In the genomic region with DNA sequence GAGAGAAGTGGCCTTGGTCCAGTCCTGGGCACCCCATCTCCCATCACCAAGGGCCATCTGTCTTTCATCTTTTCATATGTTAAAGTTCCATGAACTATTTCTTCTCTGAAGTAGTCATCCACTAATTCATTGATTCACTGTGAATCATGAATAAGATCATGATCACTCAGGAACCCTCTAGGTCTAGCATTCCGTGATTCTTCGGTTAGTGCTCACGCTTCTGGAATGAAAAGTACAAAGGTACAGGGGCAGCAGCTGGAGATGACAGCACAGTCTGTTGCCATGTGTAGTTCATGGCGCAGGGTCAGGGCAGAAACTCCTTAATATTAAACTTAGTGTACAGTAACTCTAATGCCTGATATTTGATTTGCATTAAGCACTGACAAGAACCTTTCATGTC, we compare ENCODE assay signal across 15 cellular contexts.
DNase-seq lines count a peak whose midpoint lies in the region; ATAC-seq and TF ChIP-seq lines count a peak whose summit lies in the region.
"Had no signal": no experiment of that assay in that cellular context is flagged by ENCODE, and none has a peak within 500 bp of the region (broad histone marks: within the 10 kb centered on the region; RNA-seq: fewer than 3 reads in every experiment).

No MANE protein-coding gene starts in this region.

- H3F3A ChIP-seq in GM23338 (replicated peaks; ENCODE audit: low read depth) = no peaks in the 10 kb centered on the region

- peak; percentile 37 for DNase-seq in AG20443 (ENCODE audit: low spot score)
- DNase-seq in IMR-90 = peak; percentile 76
- peak; percentile 57 for DNase-seq in brain microvascular endothelial cell
- peak; percentile 44 for DNase-seq in iris pigment epithelial cell (ENCODE audit: low read depth)
- DNase-seq in GM23338 (ENCODE audit: low spot score) = no peak
- no peak for DNase-seq in DMS53 (lab: John Stamatoyannopoulos, UW)
- DNase-seq in midbrain (lab: John Stamatoyannopoulos, UW) = no peak
- DNase-seq: AML-193; Calu3; CD4-positive, CD25-positive, alpha-beta regulatory T cell; DMS79 treated with DMSO at 0.1 percent for 48 hours; NCI-H1092; NCI-H226; NCI-H526 had no signal

- no peak overlapping the region for H3K4ac ChIP-seq in IMR-90 (ENCODE audit: low read depth, low read length)

- H3K4me1 Mint-ChIP-seq in GM23338 = peaks cover 14% of the 10 kb centered on the region
- H3K4me1 Mint-ChIP-seq: CD4-positive, CD25-positive, alpha-beta regulatory T cell had no signal

- no peak overlapping the region for H4K5ac ChIP-seq in IMR-90 (ENCODE audit: low read depth, low read length)

- no peak for ATAC-seq in IMR-90 (ENCODE audit: low read depth)
- no peak for ATAC-seq in GM23338
- ATAC-seq in GM18517 (IDR thresholded peaks at IDR 0.05; ENCODE audit: unreplicated experiment) = no peak

- TF ChIP-seq RAD21 in IMR-90 (IDR thresholded peaks at IDR 0.05; ENCODE audit: low read length) = no peak

- H2AFZ ChIP-seq in IMR-90 (replicated peaks; ENCODE audit: low read length, poor library complexity) = peak overlapping the region; percentile 40
- no peak overlapping the region for H2AFZ ChIP-seq in GM23338

- no peaks in the 10 kb centered on the region for H3K27me3 Mint-ChIP-seq in GM23338 (ENCODE audit: insufficient read depth, low read depth, poor library complexity)

- no CpG with 5 or more reads among the region's 4 CpGs for WGBS in IMR-90 (ENCODE audit: extremely low coverage in 2 of 2, insufficient read length in 1 of 2), 2 experiments

- no peak for TF ChIP-seq POLR2A in IMR-90 (IDR thresholded peaks at IDR 0.05; ENCODE audit: low read depth, low read length)

- peaks cover 5 to 62% of the 10 kb centered on the region in 2 experiments; a peak in 3 of 4 replicates for H3K79me1 ChIP-seq in IMR-90 (ENCODE audit: low read depth in 1 of 2, low read length in 2 of 2)

- H3K23ac ChIP-seq in IMR-90 (ENCODE audit: low read depth, low read length) = no peak overlapping the region

- H3K9me3 ChIP-seq in IMR-90 (ENCODE audit: control insufficient read depth, insufficient read depth, low read length) = no peaks in the 10 kb centered on the region

- POLR2A ChIA-PET in IMR-90 (lab: Charles Lee; ENCODE audit: unreplicated experiment) = no interaction called here

- no peak for TF ChIP-seq CTCF in IMR-90 (conservative IDR thresholded peaks at IDR 0.05; ENCODE audit: low read depth, low read length)
- TF ChIP-seq CTCF in brain microvascular endothelial cell (IDR thresholded peaks at IDR 0.05; ENCODE audit: low read depth, low read length, missing control alignments) = no peak
- no peak for TF ChIP-seq CTCF in GM23338 (conservative IDR thresholded peaks at IDR 0.05; ENCODE audit: low read depth in 2 of 2)

- no peak overlapping the region for H2AK9ac ChIP-seq in IMR-90 (replicated peaks; ENCODE audit: low read depth, low read length, poor library complexity)

- no peaks in the 10 kb centered on the region; the same call in 2 of the 3 replicates for H3K36me3 Mint-ChIP-seq in GM23338 (ENCODE audit: low read depth)
- H3K36me3 Mint-ChIP-seq: CD4-positive, CD25-positive, alpha-beta regulatory T cell had no signal

- no peaks in the 10 kb centered on the region for H3K27me3 ChIP-seq in IMR-90 (ENCODE audit: control insufficient read depth, insufficient read depth, low read length)
- no peaks in the 10 kb centered on the region for H3K27me3 ChIP-seq in brain microvascular endothelial cell (replicated peaks)
- H3K27me3 ChIP-seq in GM23338 (ENCODE audit: insufficient read depth) = no peaks in the 10 kb centered on the region

- H3K18ac ChIP-seq in IMR-90 (ENCODE audit: low read depth, low read length) = no peak overlapping the region

- H3K4me1 ChIP-seq in IMR-90 (ENCODE audit: control insufficient read depth, insufficient read depth, low read length) = peaks cover 8% of the 10 kb centered on the region
- H3K4me1 ChIP-seq in GM23338 (ENCODE audit: insufficient read depth) = peaks cover 8% of the 10 kb centered on the region

- no peak overlapping the region for H2BK5ac ChIP-seq in IMR-90 (ENCODE audit: low read depth, low read length, poor library complexity, severe bottlenecking)

- H3K4me3 Mint-ChIP-seq in GM23338 = no peak overlapping the region
- H3K4me3 Mint-ChIP-seq: CD4-positive, CD25-positive, alpha-beta regulatory T cell had no signal

- CTCF ChIA-PET in IMR-90 (lab: Yijun Ruan, JAX) = no interaction called here

- H4K8ac ChIP-seq in IMR-90 (ENCODE audit: low read depth in 2 of 2, low read length in 2 of 2) = no peak overlapping the region

- H3K79me2 ChIP-seq in GM23338 (replicated peaks; ENCODE audit: insufficient read depth) = no peaks in the 10 kb centered on the region

- no peak overlapping the region for H2BK20ac ChIP-seq in IMR-90 (ENCODE audit: low read depth, low read length)

- dilution Hi-C loops in IMR-90 (cut with HindIII; ENCODE audit: low sequenced_read_pairs, unreplicated experiment) = no loop called here

- intact Hi-C loops in IMR-90 (cut with micrococcal nuclease) = no loop called here

- no peaks in the 10 kb centered on the region for H3K36me3 ChIP-seq in IMR-90 (ENCODE audit: control insufficient read depth, insufficient read depth, low read length)
- H3K36me3 ChIP-seq in brain microvascular endothelial cell (replicated peaks) = no peaks in the 10 kb centered on the region
- no peaks in the 10 kb centered on the region for H3K36me3 ChIP-seq in GM23338 (ENCODE audit: insufficient read depth)

- H3K4me3 ChIP-seq in IMR-90 (ENCODE audit: insufficient read depth, low read depth, low read length) (no peak overlapping the region), brain microvascular endothelial cell (ENCODE audit: low read depth, low read length) (no peak overlapping the region), GM23338 (no peak overlapping the region)

- H3K4me2 ChIP-seq in IMR-90 (ENCODE audit: low read depth, low read length) = no peak overlapping the region
- no peak overlapping the region for H3K4me2 ChIP-seq in GM23338

- no peak overlapping the region for H2AK5ac ChIP-seq in IMR-90 (ENCODE audit: low read depth, low read length)

- H3K27ac Mint-ChIP-seq in GM23338 = no peak overlapping the region
- H3K27ac Mint-ChIP-seq: CD4-positive, CD25-positive, alpha-beta regulatory T cell had no signal

- H2BK15ac ChIP-seq in IMR-90 (ENCODE audit: low read depth, low read length) = no peak overlapping the region

- no peak overlapping the region for H3K9ac ChIP-seq in IMR-90 (ENCODE audit: low read depth, low read length)

- peak overlapping the region; percentile 81; the same call in 1 of the 2 replicates for H3K14ac ChIP-seq in IMR-90 (replicated peaks; ENCODE audit: low read depth, low read length)

- in situ Hi-C loops in IMR-90 (cut with MboI; ENCODE audit: low sequenced_read_pairs) = no loop called here
- in situ Hi-C loops in brain microvascular endothelial cell (cut with HindIII; ENCODE audit: low pct_ligation_motif_present, low sequenced_read_pairs) = no loop called here

- H3K27ac ChIP-seq in IMR-90 (ENCODE audit: insufficient read depth, low read length) = no peak overlapping the region
- H3K27ac ChIP-seq in brain microvascular endothelial cell = peak overlapping the region; percentile 26
- H3K27ac ChIP-seq in GM23338 (ENCODE audit: low read depth) = no peak overlapping the region

- H2BK120ac ChIP-seq in IMR-90 (ENCODE audit: low read depth, low read length) = no peak overlapping the region

- no peak overlapping the region for H4K91ac ChIP-seq in IMR-90 (ENCODE audit: insufficient read depth, low read depth, low read length)

- peaks cover 3% of the 10 kb centered on the region; the same call in 1 of the 2 replicates for H3K9me2 ChIP-seq in GM23338 (ENCODE audit: insufficient read depth)

- no peaks in the 10 kb centered on the region for H3K9me3 Mint-ChIP-seq in GM23338

- peaks cover 10% of the 10 kb centered on the region; the same call in 1 of the 2 replicates for H3K9me1 ChIP-seq in IMR-90 (ENCODE audit: insufficient read depth, low read length)

- H4K20me1 ChIP-seq in IMR-90 (ENCODE audit: insufficient read depth, low read length) (no peaks in the 10 kb centered on the region), GM23338 (replicated peaks; ENCODE audit: insufficient read depth) (no peaks in the 10 kb centered on the region)

- H3K56ac ChIP-seq in IMR-90 (ENCODE audit: extremely low read depth, insufficient read depth, low read length) = no peak overlapping the region

- no TSS peak for BruUV-seq in IMR-90 (replicated peaks; lab: Mats Ljungman, UMichigan)

TF ChIP-seq in IMR-90, 13 proteins besides CTCF, POLR2A, EP300 and RAD21 (continues in another document):
- no peak for TF ChIP-seq CEBPB (IDR thresholded peaks at IDR 0.05; ENCODE audit: low read depth, low read length)
- TF ChIP-seq MXI1 (IDR thresholded peaks at IDR 0.05; ENCODE audit: borderline replicate concordance, low read depth, low read length) = no peak
- no peak for TF ChIP-seq RCOR1 (IDR thresholded peaks at IDR 0.05; ENCODE audit: insufficient replicate concordance, low read length)
- no peak for TF ChIP-seq NFE2L2 (IDR thresholded peaks at IDR 0.05; ENCODE audit: low read depth, low read length)
- no peak for TF ChIP-seq CHD1 (IDR thresholded peaks at IDR 0.05; ENCODE audit: low read depth, low read length)
- TF ChIP-seq SMC3 (IDR thresholded peaks at IDR 0.05; ENCODE audit: low read depth, low read length) = no peak
- TF ChIP-seq BHLHE40 (IDR thresholded peaks at IDR 0.05; ENCODE audit: low read depth, low read length) = no peak
- TF ChIP-seq MAZ (IDR thresholded peaks at IDR 0.05; ENCODE audit: borderline replicate concordance, low read depth, low read length) = no peak

TF ChIP-seq in GM23338, 12 proteins besides CTCF, POLR2A, EP300 and RAD21 (continues in another document):
- TF ChIP-seq JUNB (IDR thresholded peaks at IDR 0.05; ENCODE audit: unreplicated experiment) = no peak
- TF ChIP-seq, protein P1, sequence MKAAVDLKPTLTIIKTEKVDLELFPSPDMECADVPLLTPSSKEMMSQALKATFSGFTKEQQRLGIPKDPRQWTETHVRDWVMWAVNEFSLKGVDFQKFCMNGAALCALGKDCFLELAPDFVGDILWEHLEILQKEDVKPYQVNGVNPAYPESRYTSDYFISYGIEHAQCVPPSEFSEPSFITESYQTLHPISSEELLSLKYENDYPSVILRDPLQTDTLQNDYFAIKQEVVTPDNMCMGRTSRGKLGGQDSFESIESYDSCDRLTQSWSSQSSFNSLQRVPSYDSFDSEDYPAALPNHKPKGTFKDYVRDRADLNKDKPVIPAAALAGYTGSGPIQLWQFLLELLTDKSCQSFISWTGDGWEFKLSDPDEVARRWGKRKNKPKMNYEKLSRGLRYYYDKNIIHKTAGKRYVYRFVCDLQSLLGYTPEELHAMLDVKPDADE (IDR thresholded peaks at IDR 0.05) = no peak
- TF ChIP-seq POLR2AphosphoS5 (IDR thresholded peaks at IDR 0.05; ENCODE audit: low read depth) = no peak
- TF ChIP-seq EZH2 (IDR thresholded peaks at IDR 0.05; ENCODE audit: low read depth, unreplicated experiment) = no peak
- TF ChIP-seq NANOG (IDR thresholded peaks at IDR 0.05; ENCODE audit: borderline replicate concordance) = no peak
- TF ChIP-seq ZNF114 (CRISPR knock-in tag; IDR thresholded peaks at IDR 0.05) = no peak
- no peak for TF ChIP-seq ZNF331 (CRISPR knock-in tag; IDR thresholded peaks at IDR 0.05; ENCODE audit: low read depth)
- TF ChIP-seq CREB1 (CRISPR knock-in tag; IDR thresholded peaks at IDR 0.05; ENCODE audit: low read depth) = no peak
- no peak for TF ChIP-seq EZH2phosphoT487 (IDR thresholded peaks at IDR 0.05; ENCODE audit: unreplicated experiment)
- TF ChIP-seq STAT1 (IDR thresholded peaks at IDR 0.05; ENCODE audit: unreplicated experiment) = no peak

Comparison
In these comparisons a context has a peak if more than half of its experiments do, and no peak if none do; other contexts are left out.
1. DNase-seq: peak in AG20443 (single experiment), IMR-90 (single experiment), brain microvascular endothelial cell (single experiment) and iris pigment epithelial cell (single experiment); none in GM23338 (single experiment), DMS53 (single experiment) and midbrain (single experiment).